Comparison of ENCODE assay signal across 1 cellular context in the genomic region with DNA sequence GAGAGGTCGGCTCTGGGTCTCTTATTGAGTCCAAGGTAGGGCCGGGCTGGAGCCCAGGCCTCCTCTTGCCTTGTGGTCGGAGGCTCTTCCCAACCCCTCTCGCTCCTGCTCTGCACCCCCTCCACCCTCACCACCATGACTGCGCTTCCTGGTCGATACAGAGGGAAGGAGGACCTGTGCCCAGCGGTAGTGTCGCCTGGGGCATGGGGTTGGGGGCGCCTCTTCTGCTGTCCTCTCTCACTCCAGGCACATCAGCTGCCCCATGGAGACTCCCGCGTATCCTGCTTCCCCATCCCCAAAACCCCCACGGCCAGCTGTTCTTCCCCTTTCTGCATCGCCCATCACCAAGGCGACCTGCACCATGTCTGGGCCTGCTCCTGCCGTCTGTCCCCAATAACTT.
TF ChIP-seq lines count a peak whose summit lies in the region.

No MANE protein-coding gene starts in this region.

TF ChIP-seq in IMR-90, 13 proteins besides CTCF, POLR2A, EP300 and RAD21 (continued from another document):
- no peak for TF ChIP-seq NFE2L2 (IDR thresholded peaks at IDR 0.05; ENCODE audit: low read depth, low read length)
- no peak for TF ChIP-seq RCOR1 (IDR thresholded peaks at IDR 0.05; ENCODE audit: insufficient replicate concordance, low read length)
- no peak for TF ChIP-seq BHLHE40 (IDR thresholded peaks at IDR 0.05; ENCODE audit: low read depth, low read length)
- TF ChIP-seq SMC3 (IDR thresholded peaks at IDR 0.05; ENCODE audit: low read depth, low read length): no peak
- TF ChIP-seq, protein P1, sequence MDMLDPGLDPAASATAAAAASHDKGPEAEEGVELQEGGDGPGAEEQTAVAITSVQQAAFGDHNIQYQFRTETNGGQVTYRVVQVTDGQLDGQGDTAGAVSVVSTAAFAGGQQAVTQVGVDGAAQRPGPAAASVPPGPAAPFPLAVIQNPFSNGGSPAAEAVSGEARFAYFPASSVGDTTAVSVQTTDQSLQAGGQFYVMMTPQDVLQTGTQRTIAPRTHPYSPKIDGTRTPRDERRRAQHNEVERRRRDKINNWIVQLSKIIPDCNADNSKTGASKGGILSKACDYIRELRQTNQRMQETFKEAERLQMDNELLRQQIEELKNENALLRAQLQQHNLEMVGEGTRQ (IDR thresholded peaks at IDR 0.05; ENCODE audit: low read depth, low read length): no peak
- no peak for TF ChIP-seq RFX5 (IDR thresholded peaks at IDR 0.05; ENCODE audit: low read depth, low read length)
- TF ChIP-seq MXI1 (IDR thresholded peaks at IDR 0.05; ENCODE audit: borderline replicate concordance, low read depth, low read length): no peak
- TF ChIP-seq, protein P2, sequence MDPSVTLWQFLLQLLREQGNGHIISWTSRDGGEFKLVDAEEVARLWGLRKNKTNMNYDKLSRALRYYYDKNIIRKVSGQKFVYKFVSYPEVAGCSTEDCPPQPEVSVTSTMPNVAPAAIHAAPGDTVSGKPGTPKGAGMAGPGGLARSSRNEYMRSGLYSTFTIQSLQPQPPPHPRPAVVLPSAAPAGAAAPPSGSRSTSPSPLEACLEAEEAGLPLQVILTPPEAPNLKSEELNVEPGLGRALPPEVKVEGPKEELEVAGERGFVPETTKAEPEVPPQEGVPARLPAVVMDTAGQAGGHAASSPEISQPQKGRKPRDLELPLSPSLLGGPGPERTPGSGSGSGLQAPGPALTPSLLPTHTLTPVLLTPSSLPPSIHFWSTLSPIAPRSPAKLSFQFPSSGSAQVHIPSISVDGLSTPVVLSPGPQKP (IDR thresholded peaks at IDR 0.05; ENCODE audit: borderline replicate concordance, low read depth, low read length): no peak
- TF ChIP-seq CHD1 (IDR thresholded peaks at IDR 0.05; ENCODE audit: low read depth, low read length): no peak
- no peak for TF ChIP-seq MAZ (IDR thresholded peaks at IDR 0.05; ENCODE audit: borderline replicate concordance, low read depth, low read length)
